Comparison of ENCODE assay signal across 1 cellular context in the genomic region with DNA sequence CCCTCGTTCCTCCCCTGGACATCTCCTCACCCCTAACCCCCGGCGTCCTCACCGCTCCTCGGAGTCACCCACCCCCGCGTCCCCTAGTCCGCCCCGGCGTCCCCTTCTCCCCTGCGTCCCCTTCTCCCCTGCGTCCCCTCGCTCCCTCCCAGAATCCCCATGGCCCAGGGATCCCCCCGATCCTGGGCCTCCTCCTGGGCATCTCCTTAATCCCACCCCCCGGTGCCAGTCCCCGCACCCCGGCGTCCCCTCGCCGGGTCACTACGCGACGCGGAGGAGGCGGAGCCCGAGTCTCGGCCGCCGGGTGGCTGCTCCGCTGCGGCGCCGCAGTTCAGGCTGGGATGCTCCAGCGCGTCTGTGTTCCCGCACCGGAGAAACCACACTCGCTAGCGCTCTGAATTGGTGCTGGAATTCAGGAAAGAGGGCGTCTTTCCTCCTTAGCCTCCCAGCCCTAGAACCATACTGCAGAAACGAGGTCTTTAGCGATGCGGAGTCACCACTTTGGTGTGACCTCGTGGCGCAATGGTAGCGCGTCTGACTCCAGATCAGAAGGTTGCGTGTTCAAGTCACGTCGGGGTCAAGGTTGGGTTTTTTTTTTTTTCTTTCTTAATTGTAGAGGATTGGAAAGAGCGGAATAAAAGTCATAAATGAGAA.
TF ChIP-seq lines count a peak whose summit lies in the region.

No MANE protein-coding gene starts in this region.

TF ChIP-seq in SK-N-SH, 30 proteins besides CTCF, POLR2A, EP300 and RAD21 (continued from another document):
- TF ChIP-seq POLR2AphosphoS5 (IDR thresholded peaks at IDR 0.05; ENCODE audit: low read depth, low read length) (0 out of 2 replicates have a peak, but pooled peaks have one; percentile 20), TCF12 (IDR thresholded peaks at IDR 0.05) (peak; percentile 34; the same call in 1 of the 2 replicates), TEAD4 (IDR thresholded peaks at IDR 0.05; ENCODE audit: borderline replicate concordance, insufficient read depth) (peak; percentile 94), ELF1 (IDR thresholded peaks at IDR 0.05) (no peak)
